Comparison of ENCODE assay signal across 31 cellular contexts in the genomic region with DNA sequence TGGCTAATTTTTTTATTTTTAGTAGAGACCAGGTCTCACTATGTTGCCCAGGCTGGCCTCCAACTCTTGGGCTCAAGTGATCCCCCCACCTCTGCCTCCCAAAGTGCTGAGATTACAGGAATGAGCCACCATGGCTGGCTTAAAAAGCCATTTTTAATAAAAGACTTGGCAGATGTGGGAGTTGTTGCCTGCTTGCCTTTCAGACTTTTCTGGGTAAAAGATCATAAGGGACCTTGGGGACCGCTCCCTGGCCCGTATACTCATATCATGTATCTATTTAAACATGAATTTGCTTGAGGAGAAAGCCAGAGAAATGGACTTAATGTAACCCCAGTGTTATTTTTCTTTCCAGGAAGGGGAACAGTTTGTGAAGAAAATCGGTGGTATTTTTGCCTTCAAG. TPM values are rescaled to one million over a fixed set of nuclear protein-coding genes. Genes with fewer than 3 reads are reported as not detected.
"Had no signal": no experiment of that assay in that cellular context is flagged by ENCODE, and none has a peak within 500 bp of the region (broad histone marks: within the 10 kb centered on the region; RNA-seq: fewer than 3 reads in every experiment).

No MANE protein-coding gene starts in this region.

- H3K4me1 Mint-ChIP-seq: activated CD4-positive, alpha-beta T cell treated with anti-CD3 and anti-CD28 coated beads, Interleukin-2, amount 10 ng/mL, durations not matched to agents 7 days and 5 days; activated naive CD4-positive, alpha-beta T cell treated with anti-CD3 and anti-CD28 coated beads, Interleukin-2, amount 10 ng/mL, durations not matched to agents 7 days and 5 days had no signal

- H3K27ac Mint-ChIP-seq: activated CD4-positive, alpha-beta memory T cell treated with anti-CD3 and anti-CD28 coated beads, Interleukin-2, amount 10 ng/mL, durations not matched to agents 7 days and 5 days; activated CD4-positive, alpha-beta T cell treated with anti-CD3 and anti-CD28 coated beads, Interleukin-2, amount 10 ng/mL, durations not matched to agents 7 days and 5 days; activated naive CD4-positive, alpha-beta T cell treated with anti-CD3 and anti-CD28 coated beads, Interleukin-2, amount 10 ng/mL, durations not matched to agents 7 days and 5 days; activated naive CD4-positive, alpha-beta T cell treated with anti-CD3 and anti-CD28 coated beads, Interleukin-2, amount 50 U/mL, for 72 hours; activated naive CD8-positive, alpha-beta T cell treated with anti-CD3 and anti-CD28 coated beads, Interleukin-2, amount 10 ng/mL, durations not matched to agents 7 days and 5 days; activated T-cell treated with anti-CD3 and anti-CD28 coated beads, Interleukin-2, amount 50 U/mL, for 24 hours; activated T-cell treated with anti-CD3 and anti-CD28 coated beads, Interleukin-2, amount 50 U/mL, for 72 hours; effector memory CD8-positive, alpha-beta T cell; T-helper 17 cell; T-helper 2 cell treated with Interferon-gamma antibody and Interleukin-4, amounts not matched to agents 5 μg/mL and 100 μg/mL, for 36 hours had no signal

- H3K9me3 Mint-ChIP-seq: activated CD4-positive, alpha-beta memory T cell treated with anti-CD3 and anti-CD28 coated beads, Interleukin-2, amount 10 ng/mL, durations not matched to agents 7 days and 5 days; activated CD4-positive, alpha-beta T cell treated with anti-CD3 and anti-CD28 coated beads, Interleukin-2, amount 10 ng/mL, durations not matched to agents 7 days and 5 days; activated naive CD4-positive, alpha-beta T cell treated with anti-CD3 and anti-CD28 coated beads, Interleukin-2, amount 10 ng/mL, durations not matched to agents 7 days and 5 days; activated naive CD4-positive, alpha-beta T cell treated with anti-CD3 and anti-CD28 coated beads, Interleukin-2, amount 50 U/mL, for 72 hours; activated naive CD8-positive, alpha-beta T cell treated with anti-CD3 and anti-CD28 coated beads, Interleukin-2, amount 10 ng/mL, durations not matched to agents 7 days and 5 days; activated T-cell treated with anti-CD3 and anti-CD28 coated beads, Interleukin-2, amount 50 U/mL, for 24 hours; activated T-cell treated with anti-CD3 and anti-CD28 coated beads, Interleukin-2, amount 50 U/mL, for 72 hours; effector memory CD8-positive, alpha-beta T cell; T-helper 2 cell treated with Interferon-gamma antibody and Interleukin-4, amounts not matched to agents 5 μg/mL and 100 μg/mL, for 36 hours had no signal

- H3K4me3 ChIP-seq: body of pancreas, esophagus muscularis mucosa, gastrocnemius medialis had no signal

- H3K9me3 ChIP-seq: body of pancreas, esophagus muscularis mucosa, gastrocnemius medialis had no signal

- ATAC-seq: activated naive CD4-positive, alpha-beta T cell treated with anti-CD3 and anti-CD28 coated beads, Interleukin-2, amount 50 U/mL, for 72 hours; activated T-cell treated with anti-CD3 and anti-CD28 coated beads, Interleukin-2, amount 50 U/mL, for 72 hours; body of pancreas; effector memory CD8-positive, alpha-beta T cell; foreskin keratinocyte; gastrocnemius medialis; T-helper 17 cell; WTC11 had no signal

- H3K27ac ChIP-seq: body of pancreas, esophagus muscularis mucosa, foreskin keratinocyte, gastrocnemius medialis had no signal

- DNase-seq: activated CD4-positive, alpha-beta memory T cell treated with anti-CD3 and anti-CD28 coated beads, Interleukin-2, amount 10 ng/mL, durations not matched to agents 7 days and 5 days; activated CD4-positive, alpha-beta T cell treated with anti-CD3 and anti-CD28 coated beads for 1 hour; activated CD4-positive, alpha-beta T cell treated with anti-CD3 and anti-CD28 coated beads for 4 hours; activated CD4-positive, alpha-beta T cell treated with anti-CD3 and anti-CD28 coated beads, Interleukin-2, amount 10 ng/mL, durations not matched to agents 7 days and 5 days; activated CD4-positive, alpha-beta T cell treated with anti-CD3 and anti-CD28 coated beads, Interleukin-2, amount 50 U/mL, for 4 hours; activated CD8-positive, alpha-beta memory T cell treated with anti-CD3 and anti-CD28 coated beads, Interleukin-2, amount 50 U/mL, for 48 hours; activated gamma-delta T cell; activated naive CD4-positive, alpha-beta T cell; activated naive CD4-positive, alpha-beta T cell treated with anti-CD3 and anti-CD28 coated beads, Interleukin-2, amount 10 ng/mL, durations not matched to agents 7 days and 5 days; activated naive CD8-positive, alpha-beta T cell treated with anti-CD3 and anti-CD28 coated beads, Interleukin-2, amount 10 ng/mL, durations not matched to agents 7 days and 5 days; activated T-cell treated with anti-CD3 and anti-CD28 coated beads for 4 hours; activated T-cell treated with anti-CD3 and anti-CD28 coated beads, Interleukin-2, amount 50 U/mL, for 24 hours; activated T-cell treated with anti-CD3 and anti-CD28 coated beads, Interleukin-2, amount 50 U/mL, for 72 hours; amniotic stem cell; anterior cingulate cortex; body of pancreas; caudate nucleus; cortex of kidney; dermis blood vessel endothelial cell; effector CD4-positive, alpha-beta T cell; effector memory CD8-positive, alpha-beta T cell; erythroblast; foreskin keratinocyte; gastrocnemius medialis; T-helper 1 cell; T-helper 17 cell; T1000 had no signal

- H3K27me3 Mint-ChIP-seq: activated CD4-positive, alpha-beta memory T cell treated with anti-CD3 and anti-CD28 coated beads, Interleukin-2, amount 10 ng/mL, durations not matched to agents 7 days and 5 days; activated CD4-positive, alpha-beta T cell treated with anti-CD3 and anti-CD28 coated beads, Interleukin-2, amount 10 ng/mL, durations not matched to agents 7 days and 5 days; activated naive CD4-positive, alpha-beta T cell treated with anti-CD3 and anti-CD28 coated beads, Interleukin-2, amount 10 ng/mL, durations not matched to agents 7 days and 5 days; activated naive CD8-positive, alpha-beta T cell treated with anti-CD3 and anti-CD28 coated beads, Interleukin-2, amount 10 ng/mL, durations not matched to agents 7 days and 5 days; activated T-cell treated with anti-CD3 and anti-CD28 coated beads, Interleukin-2, amount 50 U/mL, for 24 hours; effector memory CD8-positive, alpha-beta T cell; T-helper 17 cell had no signal

- H3K4me3 Mint-ChIP-seq: activated CD4-positive, alpha-beta memory T cell treated with anti-CD3 and anti-CD28 coated beads, Interleukin-2, amount 10 ng/mL, durations not matched to agents 7 days and 5 days; activated CD4-positive, alpha-beta T cell treated with anti-CD3 and anti-CD28 coated beads, Interleukin-2, amount 10 ng/mL, durations not matched to agents 7 days and 5 days; activated naive CD4-positive, alpha-beta T cell treated with anti-CD3 and anti-CD28 coated beads, Interleukin-2, amount 10 ng/mL, durations not matched to agents 7 days and 5 days; activated naive CD8-positive, alpha-beta T cell treated with anti-CD3 and anti-CD28 coated beads, Interleukin-2, amount 10 ng/mL, durations not matched to agents 7 days and 5 days; activated T-cell treated with anti-CD3 and anti-CD28 coated beads, Interleukin-2, amount 50 U/mL, for 24 hours; activated T-cell treated with anti-CD3 and anti-CD28 coated beads, Interleukin-2, amount 50 U/mL, for 72 hours; effector memory CD8-positive, alpha-beta T cell; T-helper 17 cell; T-helper 2 cell treated with Interferon-gamma antibody and Interleukin-4, amounts not matched to agents 5 μg/mL and 100 μg/mL, for 36 hours; WTC11 had no signal

- H3K27me3 ChIP-seq: body of pancreas, esophagus muscularis mucosa, foreskin keratinocyte, gastrocnemius medialis had no signal

- H3K4me1 ChIP-seq: body of pancreas, foreskin keratinocyte, gastrocnemius medialis had no signal

RNA-seq across cellular contexts. Expression of gene PODN, which starts 23.4 kb away (rescaled TPM):
- total RNA-seq: activated CD4-positive, alpha-beta memory T cell treated with anti-CD3 and anti-CD28 coated beads, Interleukin-2, amount 10 ng/mL, durations not matched to agents 7 days and 5 days; activated CD4-positive, alpha-beta T cell treated with anti-CD3 and anti-CD28 coated beads, Interleukin-2, amount 10 ng/mL, durations not matched to agents 7 days and 5 days; activated naive CD4-positive, alpha-beta T cell treated with anti-CD3 and anti-CD28 coated beads, Interleukin-2, amount 50 U/mL, for 72 hours; activated T-cell treated with anti-CD3 and anti-CD28 coated beads, Interleukin-2, amount 50 U/mL, for 72 hours; dermis blood vessel endothelial cell; foreskin keratinocyte; T-helper 17 cell had no signal
- polyA plus RNA-seq: foreskin keratinocyte had no signal
